9 cellular contexts compared by ENCODE assay signal in the genomic region with DNA sequence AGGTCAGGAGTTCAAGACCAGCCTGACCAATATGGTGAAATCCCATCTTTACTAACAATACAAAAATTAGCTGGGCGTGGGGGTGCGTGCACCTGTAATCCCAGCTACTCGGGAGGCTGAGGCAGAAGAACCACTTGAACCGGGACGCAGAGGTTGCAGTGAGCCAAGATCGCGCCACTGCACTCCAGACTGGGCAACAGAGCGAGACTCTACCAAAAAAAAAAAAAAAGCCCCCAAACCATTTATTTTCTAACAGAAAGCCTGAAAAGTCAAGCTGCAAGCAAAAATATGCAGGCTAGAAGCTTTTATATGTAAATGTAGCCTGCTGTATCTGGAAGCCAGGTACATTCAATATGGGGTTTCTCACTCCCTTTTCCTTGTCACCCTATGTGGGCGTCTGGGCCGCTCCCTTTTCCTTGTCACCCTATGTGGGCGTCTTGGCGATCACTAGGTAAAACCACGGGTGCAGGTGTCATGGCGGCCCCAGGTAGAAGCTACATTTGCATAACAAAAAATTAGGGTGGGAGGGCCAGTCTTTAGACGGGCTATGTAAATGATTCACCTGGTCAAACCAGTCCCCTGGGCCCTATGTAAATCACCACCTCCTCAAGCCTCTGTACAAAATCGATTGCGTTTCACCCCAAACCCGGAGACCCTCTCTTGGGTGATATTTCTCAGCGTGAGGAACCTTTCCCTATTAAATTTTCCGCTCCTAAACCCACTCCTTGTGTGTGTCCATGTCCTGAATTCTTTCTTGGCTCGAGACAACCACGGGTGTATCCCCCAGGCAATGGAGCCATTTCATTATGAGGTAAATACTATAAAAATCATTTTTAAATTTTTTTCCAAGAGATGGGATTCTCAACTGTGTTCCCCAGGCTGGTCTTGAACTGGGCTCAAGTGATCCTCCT. TPM values are rescaled to one million over a fixed set of nuclear protein-coding genes. Genes with fewer than 3 reads are reported as not detected.
A peak's percentile ranks its signal among the peaks of the same experiment; 100 is the strongest.
DNase-seq lines count a peak whose midpoint lies in the region; ATAC-seq, FAIRE-seq and TF ChIP-seq lines count a peak whose summit lies in the region.
"Had no signal": no experiment of that assay in that cellular context is flagged by ENCODE, and none has a peak within 500 bp of the region (broad histone marks: within the 10 kb centered on the region; RNA-seq: fewer than 3 reads in every experiment).

No MANE protein-coding gene starts in this region.

- H3K9me1 ChIP-seq in K562 (ENCODE audit: control insufficient read depth, insufficient read depth, low read length) = no peaks in the 10 kb centered on the region

- H3K9ac ChIP-seq in K562 (ENCODE audit: insufficient read depth in 1 of 2, low read depth in 2 of 2, low read length in 2 of 2) (0 out of 4 replicates have a peak overlapping the region, but pooled peaks of 1 of the 2 experiments have one; percentile 95), mucosa of rectum (ENCODE audit: low read depth in 1 of 2, low read length in 2 of 2) (peak overlapping the region in 1 of 2 donors; percentile 93)

- DNase-seq in K562 (ENCODE audit: extremely low read depth in 1 of 4, low spot score in 3 of 4) (no peak), NCI-H2227 (lab: John Stamatoyannopoulos, UW; ENCODE audit: unreplicated experiment) (no peak), SKM-1 (lab: John Stamatoyannopoulos, UW; ENCODE audit: unreplicated experiment) (no peak)
- no peak for DNase-seq in stimulated activated CD4-positive, alpha-beta T cell treated with anti-CD3 and anti-CD28 coated beads, Interleukin-2, amount 100 ng/mL, for 24 hours
- DNase-seq: NCI-H2029 treated with DMSO at 0.1 percent for 48 hours had no signal

- TF ChIP-seq POLR2A in K562 (conservative IDR thresholded peaks at IDR 0.05) = no peak

- H3K27me3 ChIP-seq in ACC112 (ENCODE audit: insufficient read depth, low read length) (no peaks in the 10 kb centered on the region), K562 (ENCODE audit: control insufficient read depth in 2 of 2, insufficient read depth in 2 of 2, low read length in 2 of 2) (no peaks in the 10 kb centered on the region), mucosa of rectum (ENCODE audit: control insufficient read depth in 2 of 2, insufficient read depth in 2 of 2, low read length in 2 of 2) (no peaks in the 10 kb centered on the region)

- H3K27ac ChIP-seq in ACC112 (ENCODE audit: low read depth, low read length) (no peak overlapping the region), HEK293 (ENCODE audit: extremely low read depth, low read depth, low read length) (no peak overlapping the region), K562 (ENCODE audit: extremely low read depth, low read depth, low read length) (no peak overlapping the region), mucosa of rectum (ENCODE audit: low read depth in 2 of 2, low read length in 2 of 2) (peak overlapping the region; percentile 98 to 99)

- H3K36me3 ChIP-seq in ACC112 (ENCODE audit: insufficient read depth, low read length) = peaks cover 18% of the 10 kb centered on the region
- peaks cover 13 to 31% of the 10 kb centered on the region in 2 experiments; a peak in 2 of 3 replicates for H3K36me3 ChIP-seq in HEK293 (ENCODE audit: control insufficient read depth in 2 of 2, insufficient read depth in 1 of 2, low read length in 2 of 2)
- peaks cover 49% of the 10 kb centered on the region for H3K36me3 ChIP-seq in K562 (ENCODE audit: control insufficient read depth, insufficient read depth, low read length)
- peaks cover 4 to 7% of the 10 kb centered on the region in 2 donors for H3K36me3 ChIP-seq in mucosa of rectum (ENCODE audit: control insufficient read depth in 2 of 2, insufficient read depth in 2 of 2, low read length in 2 of 2)

- H3K4me3 ChIP-seq in ACC112 (ENCODE audit: low read depth, low read length) = peak overlapping the region; percentile 77
- no peak overlapping the region for H3K4me3 ChIP-seq in HEK293 (ENCODE audit: low read depth, low read length)
- no peak overlapping the region for H3K4me3 ChIP-seq in K562
- peak overlapping the region; percentile 88 to 90 for H3K4me3 ChIP-seq in mucosa of rectum (ENCODE audit: low read length in 2 of 2)

- no TSS peak for BruUV-seq in K562 (replicated peaks; lab: Mats Ljungman, UMichigan)

- POLR2A ChIA-PET in HEK293 (lab: Yijun Ruan, JAX) (interaction anchor here (2.4 kb wide), 1 partner anchor 82 kb away, joined by 23 read pairs; no protein-coding TSS in a partner anchor), K562 (lab: Yijun Ruan, JAX) (interaction anchor here (0.6 to 3.4 kb wide), 7 partner anchors 8 to 82 kb away, joined by 3 to 27 read pairs (median 4); no protein-coding TSS in a partner anchor)

- 85% methylated on average over 15 of the region's 22 CpGs for WGBS in K562 (ENCODE audit: insufficient coverage, low coverage, missing lambda C conversion rate)

- in situ Hi-C loops in K562 (cut with MboI) = loop anchor here (25.0 kb wide), 1 partner anchor 413 kb away; no protein-coding TSS in a partner anchor

- no peak for TF ChIP-seq RAD21 in K562 (CRISPR knock-in tag; conservative IDR thresholded peaks at IDR 0.05 in 1 of 2, IDR thresholded peaks at IDR 0.05 in 1 of 2)

- FAIRE-seq in K562 (lab: Jason Lieb, UNC) = no peak

- peak overlapping the region; percentile 71; the same call in 1 of the 2 replicates for H3K4me2 ChIP-seq in K562 (ENCODE audit: insufficient read depth, low read length)

- CTCF ChIA-PET in HEK293 (lab: Yijun Ruan, JAX) = interaction anchor here (1.5 to 2.3 kb wide), 2 partner anchors 23 to 70 kb away, joined by 4 to 9 read pairs; no protein-coding TSS in a partner anchor
- CTCF ChIA-PET in K562 (lab: Yijun Ruan, JAX; ENCODE audit: low intra/inter-chr PET ratio) = no interaction called here

- H3K9me3 ChIP-seq in HEK293 (ENCODE audit: control insufficient read depth, insufficient read depth, low read depth, low read length) = no peaks in the 10 kb centered on the region
- no peaks in the 10 kb centered on the region for H3K9me3 ChIP-seq in K562 (replicated peaks; ENCODE audit: control insufficient read depth, insufficient read depth, low read depth, low read length)
- no peaks in the 10 kb centered on the region for H3K9me3 ChIP-seq in mucosa of rectum (ENCODE audit: control insufficient read depth in 2 of 2, low read length in 2 of 2)

- no peak for TF ChIP-seq EP300 in K562 (IDR thresholded peaks at IDR 0.05; ENCODE audit: low read length)

- intact Hi-C loops in K562 (cut with micrococcal nuclease) = loop anchor here (10.0 kb wide), 1 partner anchor 616 kb away; no protein-coding TSS in a partner anchor

- H3K4me1 ChIP-seq in ACC112 (ENCODE audit: control insufficient read depth, insufficient read depth, low read length, unreplicated experiment) = peaks cover 26% of the 10 kb centered on the region
- 0 out of 2 replicates have a peak, but pooled peaks cover 3% of the 10 kb centered on the region for H3K4me1 ChIP-seq in HEK293 (ENCODE audit: control insufficient read depth, insufficient read depth, low read length)
- H3K4me1 ChIP-seq in K562 (replicated peaks in 1 of 2; ENCODE audit: control insufficient read depth in 2 of 2, insufficient read depth in 2 of 2, low read length in 2 of 2) = peaks cover 5 to 7% of the 10 kb centered on the region in 2 experiments; a peak in 4 of 5 replicates
- peaks cover 20% of the 10 kb centered on the region in 2 donors for H3K4me1 ChIP-seq in mucosa of rectum (ENCODE audit: control insufficient read depth in 2 of 2, insufficient read depth in 2 of 2, low read length in 2 of 2)

- H2AFZ ChIP-seq in ACC112 (ENCODE audit: low read length, unreplicated experiment) (no peak overlapping the region), K562 (ENCODE audit: low read depth, low read length) (no peak overlapping the region)

- no peak for TF ChIP-seq CTCF in HEK293 (tag by site-specific recombination; IDR thresholded peaks at IDR 0.05)
- no peak for TF ChIP-seq CTCF in K562 (IDR thresholded peaks at IDR 0.05 in 2 of 3, conservative IDR thresholded peaks at IDR 0.05 in 1 of 3; ENCODE audit: insufficient read depth in 2 of 3, low read depth in 1 of 3, low read length in 3 of 3)

- H3K79me2 ChIP-seq in ACC112 (ENCODE audit: control insufficient read depth, insufficient read depth, low read length, unreplicated experiment) (peaks cover 40% of the 10 kb centered on the region), K562 (ENCODE audit: control insufficient read depth, insufficient read depth, low read length) (peaks cover 52% of the 10 kb centered on the region)

- no peaks in the 10 kb centered on the region for H4K20me1 ChIP-seq in K562 (replicated peaks; ENCODE audit: control insufficient read depth, insufficient read depth, low read length)

- ATAC-seq in K562 = no peak
- no peak for ATAC-seq in GM21786 (IDR thresholded peaks at IDR 0.05; ENCODE audit: unreplicated experiment)

RNA-seq across cellular contexts. Expression of gene TRIM13, which starts 2.1 kb away (rescaled TPM):
- total RNA-seq in K562 (2011; cell fraction: chromatin; rRNA removed; ENCODE audit: low replicate concordance) = 20.6 and 28.9 TPM in 2 replicates
- 13.7 and 14.3 TPM in 2 replicates for total RNA-seq in K562 (2011; cell fraction: nucleolus; rRNA removed)
- 17.2 and 18.9 TPM in 2 replicates for total RNA-seq in K562 (2011; cell fraction: nucleoplasm; rRNA removed)
- 12.0 and 12.1 TPM in 2 replicates for total RNA-seq in K562 (2014; rRNA removed)
- total RNA-seq in K562 (2014; rRNA removed; fragmentation: Illumina TruSeq; extraction: Trizol) = 17.5 and 27.1 TPM in 2 replicates
- 16.3 and 16.7 TPM in 2 replicates for total RNA-seq in K562 (2015; rRNA removed; fragmentation: Illumina TruSeq; extraction: Trizol)
- total RNA-seq in K562 (2021) = 15.6 and 17.0 TPM in 2 replicates
- 26.5 and 30.6 TPM in 2 replicates for polyA plus RNA-seq in K562 (2011; rRNA removed)
- polyA plus RNA-seq in K562 (2011; cell fraction: cytosol; rRNA removed) = 5.9 and 12.8 TPM in 2 replicates
- polyA plus RNA-seq in K562 (2011; cell fraction: nucleus; rRNA removed) = 14.2 and 18.3 TPM in 2 replicates
- polyA plus RNA-seq in K562 (2012) = 11.4 and 14.9 TPM in 2 replicates
- polyA plus RNA-seq in K562 (2014; fragmentation: Illumina TruSeq; extraction: Trizol) = 18.3 and 19.3 TPM in 2 replicates
- 10 to 100 TPM; 19.9 to 24.8 TPM for polyA plus RNA-seq in K562 (2014; fragmentation: Nextera tagmentation; extraction: Ambion mirVana)
- 15.8 and 17.8 TPM in 2 replicates for polyA plus RNA-seq in K562 (2014; rRNA removed)
- 22.3 and 24.0 TPM in 2 replicates for polyA minus RNA-seq in K562 (2011; rRNA and poly(A)+ RNA removed)
- polyA minus RNA-seq in K562 (2011; cell fraction: cytosol; rRNA and poly(A)+ RNA removed) = 6.1 and 7.3 TPM in 2 replicates
- polyA minus RNA-seq in K562 (2011; cell fraction: nucleus; rRNA and poly(A)+ RNA removed) = 2.8 and 5.6 TPM in 2 replicates

RNA-seq across cellular contexts. Expression of gene KCNRG, which starts 16.3 kb away (rescaled TPM):
- 1.4 and 2.8 TPM in 2 replicates for total RNA-seq in K562 (2011; cell fraction: chromatin; rRNA removed; ENCODE audit: low replicate concordance)
- total RNA-seq in K562 (2011; cell fraction: nucleolus; rRNA removed) = 0.67 and 1.6 TPM in 2 replicates
- total RNA-seq in K562 (2011; cell fraction: nucleoplasm; rRNA removed) = 1.8 and 2.3 TPM in 2 replicates
- total RNA-seq in K562 (2014; rRNA removed) (0.41 and 0.69 TPM in 2 replicates), K562 (2014; rRNA removed; fragmentation: Illumina TruSeq; extraction: Trizol) (0.80 and 1.1 TPM in 2 replicates), K562 (2015; rRNA removed; fragmentation: Illumina TruSeq; extraction: Trizol) (0.72 and 0.87 TPM in 2 replicates), K562 (2021) (0.13 and 0.53 TPM in 2 replicates)
- polyA plus RNA-seq in K562 (2011; rRNA removed) (0.84 and 1.1 TPM in 2 replicates), K562 (2014; fragmentation: Illumina TruSeq; extraction: Trizol) (0.78 and 0.83 TPM in 2 replicates), K562 (2014; fragmentation: Nextera tagmentation; extraction: Ambion mirVana) (under 1 TPM; 0.36 to 0.39 TPM), K562 (2014; rRNA removed) (0.46 and 0.50 TPM in 2 replicates)
- 0.28 and 0.45 TPM in 2 replicates for polyA plus RNA-seq in K562 (2011; cell fraction: cytosol; rRNA removed)
- 0.38 and 0.80 TPM in 2 replicates for polyA plus RNA-seq in K562 (2011; cell fraction: nucleus; rRNA removed)
- polyA plus RNA-seq in K562 (2012) = 0.16 and 0.25 TPM in 2 replicates
- 3.2 and 4.0 TPM in 2 replicates for polyA minus RNA-seq in K562 (2011; rRNA and poly(A)+ RNA removed)
- polyA minus RNA-seq in K562 (2011; cell fraction: cytosol; rRNA and poly(A)+ RNA removed) = 0.76 and 1.5 TPM in 2 replicates
- 0.54 and 1.3 TPM in 2 replicates for polyA minus RNA-seq in K562 (2011; cell fraction: nucleus; rRNA and poly(A)+ RNA removed)

Comparison
In these comparisons a context has a peak if more than half of its experiments do, and no peak if none do; other contexts are left out.
1. H3K27ac ChIP-seq: peak in mucosa of rectum (2 of 2); none in ACC112 (single experiment), HEK293 (single experiment) and K562 (single experiment).
2. H3K4me3 ChIP-seq: peak in ACC112 (single experiment) and mucosa of rectum (2 of 2); none in HEK293 (single experiment) and K562 (single experiment).